In the genomic region with DNA sequence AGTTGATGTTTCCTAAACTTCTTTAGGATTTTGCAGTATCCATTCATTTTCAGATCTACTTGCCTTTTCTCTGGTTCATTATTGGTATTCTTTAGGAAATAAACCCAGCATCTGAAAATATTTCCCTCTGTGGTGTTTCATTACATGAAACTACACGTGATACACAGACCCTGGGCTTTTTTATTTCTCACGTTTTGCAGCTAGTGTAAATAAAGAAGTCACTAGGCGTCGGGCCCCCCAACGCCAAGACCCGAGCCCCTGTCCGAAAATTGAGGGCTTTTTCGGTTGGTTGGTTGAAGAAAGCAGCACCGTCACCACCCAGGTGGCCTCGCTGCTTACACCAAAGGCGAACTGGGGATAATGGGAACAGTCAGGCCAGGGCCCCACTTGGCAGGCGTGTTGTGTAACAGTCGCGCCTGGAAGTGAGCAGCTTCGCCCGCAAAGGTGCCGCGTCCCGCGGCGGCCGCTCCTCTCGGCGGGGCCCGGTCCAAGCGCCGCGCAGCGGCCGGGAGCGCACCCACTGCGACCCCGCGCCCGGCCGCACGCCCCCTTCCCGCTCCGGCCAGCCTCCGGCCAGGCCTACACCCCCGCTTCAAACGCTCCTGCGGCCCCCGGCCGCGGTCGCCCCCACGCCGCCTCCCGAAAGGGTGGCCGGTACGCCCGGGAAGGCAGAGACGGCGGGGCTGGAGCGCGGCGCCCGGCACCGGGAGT, we compare ENCODE assay signal across 8 cellular contexts. TPM values are rescaled to one million over a fixed set of nuclear protein-coding genes. Genes with fewer than 3 reads are reported as not detected.
DNase-seq lines count a peak whose midpoint lies in the region; ATAC-seq and TF ChIP-seq lines count a peak whose summit lies in the region.

No MANE protein-coding gene starts in this region.

- TF ChIP-seq CTCF in upper lobe of left lung (IDR thresholded peaks at IDR 0.05): peak in 3 of 6 experiments; percentile 28 to 46 (median 39)

- H4K8ac ChIP-seq in neuronal stem cell (ENCODE audit: low read depth, low read length): no peak overlapping the region

- H3K36me3 ChIP-seq in H7 (replicated peaks; ENCODE audit: control insufficient read depth, insufficient read depth, low read length) (no peaks in the 10 kb centered on the region), neuronal stem cell (replicated peaks in 1 of 2; ENCODE audit: control insufficient read depth in 2 of 2, insufficient read depth in 2 of 2, low read length in 2 of 2) (no peaks in the 10 kb centered on the region), upper lobe of left lung (no peaks in the 10 kb centered on the region)

- peak overlapping the region; percentile 66 for H2BK5ac ChIP-seq in neuronal stem cell (ENCODE audit: low read length)

- H4K91ac ChIP-seq in neuronal stem cell (ENCODE audit: low read depth, low read length, poor library complexity): no peak overlapping the region

- H3K18ac ChIP-seq in neuronal stem cell (ENCODE audit: low read length): peak overlapping the region; percentile 98

- peak overlapping the region; percentile 31 for H2BK120ac ChIP-seq in neuronal stem cell (ENCODE audit: low read depth, low read length)

- peak overlapping the region; percentile 88 for H2AFZ ChIP-seq in neuronal stem cell (ENCODE audit: low read length)

- H3K9ac ChIP-seq in neuronal stem cell (ENCODE audit: low read depth, low read length, poor library complexity): peak overlapping the region; percentile 92

- H3K79me1 ChIP-seq in neuronal stem cell (ENCODE audit: low read depth, low read length): no peaks in the 10 kb centered on the region

- H2AK5ac ChIP-seq in neuronal stem cell (ENCODE audit: low read depth, low read length): peak overlapping the region; percentile 84

- peak overlapping the region; percentile 92 for H3K27ac ChIP-seq in neuronal stem cell (replicated peaks; ENCODE audit: low read length)
- H3K27ac ChIP-seq in upper lobe of left lung: peak overlapping the region; percentile 100

- peak overlapping the region; percentile 97 for H2BK15ac ChIP-seq in neuronal stem cell (ENCODE audit: low read length)

- no CpG with 5 or more reads among the region's 60 CpGs for WGBS in neuronal stem cell (ENCODE audit: extremely low coverage in 2 of 2, insufficient read length in 2 of 2, insufficient replicate concordance in 1 of 2), 2 donors
- 0 to 1% methylated on average over 11 to 27 of the region's 60 CpGs for WGBS in upper lobe of left lung, 2 donors

- H3K4me3 ChIP-seq in H7 (ENCODE audit: insufficient read depth, low read depth, low read length) (peak overlapping the region; percentile 80), neuronal stem cell (ENCODE audit: low read length in 2 of 2) (peak overlapping the region; percentile 68 to 99), upper lobe of left lung (peak overlapping the region; percentile 75 to 79 (median 77))

- H3K4me2 ChIP-seq in neuronal stem cell (ENCODE audit: insufficient read depth, low read length, poor library complexity, severe bottlenecking): peak overlapping the region; percentile 48

- DNase-seq in AG08395 (ENCODE audit: low spot score) (peak; percentile 34), H7 (peak; percentile 67), glomerular visceral epithelial cell (ENCODE audit: extremely low spot score) (peak; percentile 49), neuronal stem cell (ENCODE audit: low spot score) (peak; percentile 40), upper lobe of left lung (peak; percentile 77 to 93)
- peak; percentile 49 for DNase-seq in activated naive CD4-positive, alpha-beta T cell treated with anti-CD3 and anti-CD28 coated beads, Interleukin-2, amount 50 U/mL, for 16 hours

- no peak overlapping the region for H2BK12ac ChIP-seq in neuronal stem cell (ENCODE audit: low read length)

- H3K27me3 ChIP-seq in H7 (ENCODE audit: control insufficient read depth, insufficient read depth, low read length): no peaks in the 10 kb centered on the region; the same call in 1 of the 2 replicates
- H3K27me3 ChIP-seq in neuronal stem cell (ENCODE audit: control insufficient read depth in 3 of 3, insufficient read depth in 3 of 3, low read depth in 1 of 3, low read length in 3 of 3): no peaks in the 10 kb centered on the region
- H3K27me3 ChIP-seq in upper lobe of left lung: no peaks in the 10 kb centered on the region

- H3K9me3 ChIP-seq in neuronal stem cell (replicated peaks in 1 of 2; ENCODE audit: control insufficient read depth in 2 of 2, insufficient read depth in 1 of 2, low read depth in 1 of 2, low read length in 2 of 2): peaks cover 2 to 5% of the 10 kb centered on the region in 2 donors
- no peaks in the 10 kb centered on the region for H3K9me3 ChIP-seq in upper lobe of left lung

- H3K23ac ChIP-seq in neuronal stem cell (ENCODE audit: low read depth, low read length, poor library complexity): peak overlapping the region; percentile 80

- ATAC-seq in upper lobe of left lung (ENCODE audit: low FRiP score in 2 of 2) (peak; percentile 56 to 68), GM21526 (IDR thresholded peaks at IDR 0.05; ENCODE audit: low FRiP score, unreplicated experiment) (no peak)

- TF ChIP-seq EP300 in upper lobe of left lung (IDR thresholded peaks at IDR 0.05): peak in 1 of 4 donors; percentile 39

- H3K4me1 ChIP-seq in neuronal stem cell (ENCODE audit: control insufficient read depth in 2 of 2, insufficient read depth in 1 of 2, low read depth in 1 of 2, low read length in 2 of 2) (peaks cover 2 to 7% of the 10 kb centered on the region in 2 donors), upper lobe of left lung (peaks cover 15 to 33% (median 21%) of the 10 kb centered on the region in 4 donors)

- H3K4ac ChIP-seq in neuronal stem cell (ENCODE audit: low read length): no peak overlapping the region

- no peak overlapping the region for H3K14ac ChIP-seq in neuronal stem cell (ENCODE audit: low read length)

- TF ChIP-seq POLR2A in Raji (IDR thresholded peaks at IDR 0.05; ENCODE audit: insufficient read depth, low read depth, low read length) (peak; percentile 37; the same call in 1 of the 2 replicates), upper lobe of left lung (IDR thresholded peaks at IDR 0.05) (peak in 2 of 4 donors; percentile 55 to 86)

RNA-seq across cellular contexts. Expression of a gene that starts 1.2 kb away (rescaled TPM):
- total RNA-seq in H7 (2014; rRNA removed; shearing (Covaris generic)): 13.6 and 17.2 TPM in 2 replicates
- 16.5 TPM for polyA plus RNA-seq in neuronal stem cell (2013, experiment 1 of 2)
- polyA plus RNA-seq in neuronal stem cell (2013, experiment 2 of 2): 16.2 TPM
- total RNA-seq in upper lobe of left lung: 10 to 100 TPM; 23.7 to 51.6 (median 41.7) TPM

RNA-seq across cellular contexts. Expression of a gene that starts 50.2 kb away (rescaled TPM):
- total RNA-seq in H7 (2014; rRNA removed; shearing (Covaris generic)): 28.1 and 33.7 TPM in 2 replicates
- polyA plus RNA-seq in neuronal stem cell (2013, experiment 1 of 2): 19.1 TPM
- polyA plus RNA-seq in neuronal stem cell (2013, experiment 2 of 2): 18.8 TPM
- 10 to 100 TPM; 40.1 to 74.2 (median 48.2) TPM for total RNA-seq in upper lobe of left lung

Comparison
In these comparisons a context has a peak if more than half of its experiments do, and no peak if none do; other contexts are left out.
1. DNase-seq: peak in every context shown above with its lines; median percentile 85 in upper lobe of left lung; 67 in H7; 49 in activated naive CD4-positive, alpha-beta T cell treated with anti-CD3 and anti-CD28 coated beads, Interleukin-2, amount 50 U/mL, for 16 hours; 49 in glomerular visceral epithelial cell; 40 in neuronal stem cell; 34 in AG08395.